In the genomic region with DNA sequence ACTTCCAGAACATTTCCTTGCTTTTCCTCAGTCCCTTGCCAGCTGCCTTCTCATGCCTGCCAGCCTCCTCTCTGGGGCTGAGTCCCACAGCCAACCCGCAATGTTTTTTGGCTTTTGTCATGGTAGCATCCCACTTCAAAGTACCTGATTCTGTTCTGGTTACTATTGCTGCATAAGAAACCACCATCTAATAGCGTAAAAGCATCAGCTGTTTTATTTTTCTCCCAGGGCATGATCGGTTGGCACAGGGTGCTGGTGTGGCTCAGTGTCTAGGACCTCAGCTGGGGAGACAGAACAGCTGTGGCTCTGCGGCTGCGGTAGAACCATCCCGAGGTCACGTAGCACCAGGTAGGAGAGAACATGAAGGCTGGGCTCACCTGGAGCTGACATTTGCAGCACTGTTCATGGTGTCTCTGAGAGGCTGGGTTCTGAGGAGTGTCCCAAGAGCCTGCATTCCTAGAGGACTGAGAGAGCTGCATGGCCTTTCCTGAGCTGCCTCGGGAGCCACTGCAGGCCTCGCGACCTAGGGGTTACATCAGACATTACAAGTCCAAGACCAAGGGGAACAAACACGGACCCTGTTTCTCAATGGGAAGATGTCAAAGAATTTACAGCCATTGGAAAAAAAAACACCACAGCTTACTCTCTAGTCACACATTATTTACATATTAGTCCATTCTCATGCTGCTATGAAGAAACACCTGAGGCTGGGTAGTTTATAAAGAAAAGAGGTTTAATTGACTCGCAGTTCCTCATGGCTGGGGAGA, we compare ENCODE assay signal across 21 cellular contexts. TPM values are rescaled to one million over a fixed set of nuclear protein-coding genes. Genes with fewer than 3 reads are reported as not detected.
A peak's percentile ranks its signal among the peaks of the same experiment; 100 is the strongest.
DNase-seq lines count a peak whose midpoint lies in the region; ATAC-seq, FAIRE-seq and TF ChIP-seq lines count a peak whose summit lies in the region.
"Had no signal": no experiment of that assay in that cellular context is flagged by ENCODE, and none has a peak within 500 bp of the region (broad histone marks: within the 10 kb centered on the region; RNA-seq: fewer than 3 reads in every experiment).

No MANE protein-coding gene starts in this region.

- no peak for FAIRE-seq in kidney (lab: Jason Lieb, UNC)
- FAIRE-seq: endometrium, G401.6 had no signal

- CTCF ChIA-PET in activated CD8-positive, alpha-beta T cell treated with anti-CD3 and anti-CD28 coated beads, Interleukin-2, amount 10 ng/mL, durations not matched to agents 7 days and 5 days (lab: Charles Lee) = interaction anchor here (1.0 kb wide), 1 partner anchor 342 kb away, joined by 3 read pairs; a partner anchor contains a TSS

- H3K4me1 ChIP-seq in kidney (ENCODE audit: control insufficient read depth in 1 of 2, insufficient read depth in 1 of 2, low read depth in 1 of 2, low read length in 2 of 2) (no peaks in the 10 kb centered on the region), upper lobe of left lung (peaks cover 0 to 5% (median under 1%) of the 10 kb centered on the region in 4 donors)
- H3K4me1 ChIP-seq: parathyroid adenoma had no signal

- ATAC-seq in activated CD8-positive, alpha-beta T cell treated with anti-CD3 and anti-CD28 coated beads, Interleukin-2, amount 10 ng/mL, durations not matched to agents 7 days and 5 days = peak; percentile 44
- ATAC-seq in upper lobe of left lung (ENCODE audit: low FRiP score in 2 of 2) (no peak), HG03135 (IDR thresholded peaks at IDR 0.05; ENCODE audit: unreplicated experiment) (no peak)
- ATAC-seq: heart right ventricle had no signal

- no peak for TF ChIP-seq EP300 in upper lobe of left lung (IDR thresholded peaks at IDR 0.05)

- H3K9me3 Mint-ChIP-seq in CD14-positive monocyte = peaks cover 12 to 26% (median 25%) of the 10 kb centered on the region in 7 donors
- peaks cover 12% of the 10 kb centered on the region for H3K9me3 Mint-ChIP-seq in activated CD8-positive, alpha-beta T cell treated with anti-CD3 and anti-CD28 coated beads, Interleukin-2, amount 10 ng/mL, durations not matched to agents 7 days and 5 days (ENCODE audit: insufficient read depth)

- peaks cover 3 to 12% of the 10 kb centered on the region in 2 donors for H3K36me3 Mint-ChIP-seq in CD14-positive monocyte
- H3K36me3 Mint-ChIP-seq in activated CD8-positive, alpha-beta T cell treated with anti-CD3 and anti-CD28 coated beads, Interleukin-2, amount 10 ng/mL, durations not matched to agents 7 days and 5 days (ENCODE audit: low read depth) = peaks cover 11% of the 10 kb centered on the region

- H3K9me3 ChIP-seq in kidney (ENCODE audit: control insufficient read depth in 1 of 2, low read length in 2 of 2) (peaks cover 0 to 17% of the 10 kb centered on the region in 2 donors), upper lobe of left lung (peaks cover 3 to 17% (median 16%) of the 10 kb centered on the region in 4 donors)

- H3K27ac ChIP-seq in kidney (ENCODE audit: low read depth in 2 of 2, low read length in 2 of 2) (no peak overlapping the region), upper lobe of left lung (no peak overlapping the region)
- H3K27ac ChIP-seq: lower lobe of right lung, parathyroid adenoma, PC-9 had no signal

- intact Hi-C loops in CD14-positive monocyte (cut with micrococcal nuclease) = no loop called here
- intact Hi-C loops in kidney (cut with DNase I) = no loop called here

- POLR2A ChIA-PET in activated CD8-positive, alpha-beta T cell treated with anti-CD3 and anti-CD28 coated beads, Interleukin-2, amount 10 ng/mL, durations not matched to agents 7 days and 5 days (lab: Charles Lee) = interaction anchor here (0.6 to 0.9 kb wide), 3 partner anchors 8 to 21 kb away, joined by 4 read pairs; a partner anchor contains a TSS

- H3K27me3 Mint-ChIP-seq in CD14-positive monocyte (ENCODE audit: low read depth in 3 of 3) = peaks cover 0 to 4% (median 2%) of the 10 kb centered on the region in 3 donors
- H3K27me3 Mint-ChIP-seq in activated CD8-positive, alpha-beta T cell treated with anti-CD3 and anti-CD28 coated beads, Interleukin-2, amount 10 ng/mL, durations not matched to agents 7 days and 5 days (ENCODE audit: low read depth) = no peaks in the 10 kb centered on the region

- no peak overlapping the region for H3K9ac ChIP-seq in kidney (ENCODE audit: low read length in 2 of 2)
- H3K9ac ChIP-seq: parathyroid adenoma had no signal

- TF ChIP-seq CTCF in CD14-positive monocyte (IDR thresholded peaks at IDR 0.05) (no peak), kidney (IDR thresholded peaks at IDR 0.05; ENCODE audit: borderline replicate concordance, extremely low read depth, insufficient read depth) (no peak), upper lobe of left lung (IDR thresholded peaks at IDR 0.05) (no peak)

- no peaks in the 10 kb centered on the region for H3K36me3 ChIP-seq in kidney (ENCODE audit: control insufficient read depth in 1 of 2, insufficient read depth in 2 of 2, low read length in 2 of 2)
- no peaks in the 10 kb centered on the region for H3K36me3 ChIP-seq in upper lobe of left lung
- H3K36me3 ChIP-seq: heart right ventricle, lower lobe of right lung had no signal

- TF ChIP-seq POLR2A in upper lobe of left lung (IDR thresholded peaks at IDR 0.05) = no peak

- no peak overlapping the region for H3K4me3 Mint-ChIP-seq in CD14-positive monocyte
- H3K4me3 Mint-ChIP-seq in activated CD8-positive, alpha-beta T cell treated with anti-CD3 and anti-CD28 coated beads, Interleukin-2, amount 10 ng/mL, durations not matched to agents 7 days and 5 days = no peak overlapping the region
- H3K4me3 Mint-ChIP-seq: B cell had no signal

- DNase-seq in SIG-M5 treated with dmso at 0.1 percent for 504 hours (lab: John Stamatoyannopoulos, UW; ENCODE audit: unreplicated experiment) (peak; percentile 48), SIG-M5 (lab: John Stamatoyannopoulos, UW) (no peak), CD14-positive monocyte (ENCODE audit: low spot score) (no peak), kidney (peak; percentile 27), retina (no peak), upper lobe of left lung (no peak)
- DNase-seq in activated CD8-positive, alpha-beta T cell treated with anti-CD3 and anti-CD28 coated beads, Interleukin-2, amount 10 ng/mL, durations not matched to agents 7 days and 5 days = peak; percentile 38
- DNase-seq: 8988T; activated CD4-positive, CD25-positive, alpha-beta regulatory T cell treated with anti-CD3 and anti-CD28 coated beads, Interleukin-2, amount 50 U/mL, for 72 hours; aorta; heart right ventricle; lower lobe of right lung; NCI-H1436 treated with DMSO at 0.1 percent for 48 hours; NCI-H2171 treated with DMSO at 0.1 percent for 48 hours; PC-9; T1000 had no signal

- peak overlapping the region; percentile 6 to 92 (median 88) for H3K27ac Mint-ChIP-seq in CD14-positive monocyte
- peak overlapping the region; percentile 21 for H3K27ac Mint-ChIP-seq in activated CD8-positive, alpha-beta T cell treated with anti-CD3 and anti-CD28 coated beads, Interleukin-2, amount 10 ng/mL, durations not matched to agents 7 days and 5 days
- H3K27ac Mint-ChIP-seq: B cell had no signal

- H3K4me1 Mint-ChIP-seq in CD14-positive monocyte = peaks cover 31% of the 10 kb centered on the region
- peaks cover 57% of the 10 kb centered on the region for H3K4me1 Mint-ChIP-seq in activated CD8-positive, alpha-beta T cell treated with anti-CD3 and anti-CD28 coated beads, Interleukin-2, amount 10 ng/mL, durations not matched to agents 7 days and 5 days (ENCODE audit: low read depth)

- H3K4me3 ChIP-seq in kidney (ENCODE audit: low read length in 2 of 2) (no peak overlapping the region), upper lobe of left lung (no peak overlapping the region)
- H3K4me3 ChIP-seq: heart right ventricle, lower lobe of right lung, PC-9 had no signal

- WGBS in upper lobe of left lung, 2 donors = 85 to 89% methylated on average over 10 to 12 of the region's 12 CpGs

- H3K27me3 ChIP-seq in upper lobe of left lung = no peaks in the 10 kb centered on the region
- H3K27me3 ChIP-seq: heart right ventricle had no signal

RNA-seq across cellular contexts. Expression of a gene that starts 8.8 kb away (rescaled TPM):
- 10 to 100 TPM; 71.5 to 77.2 TPM for polyA plus RNA-seq in CD14-positive monocyte
- 100 to 1,000 TPM; 110 to 117 TPM for total RNA-seq in activated CD8-positive, alpha-beta T cell treated with anti-CD3 and anti-CD28 coated beads, Interleukin-2, amount 10 ng/mL, durations not matched to agents 7 days and 5 days
- 100 TPM for total RNA-seq in kidney
- 82.6 TPM for polyA plus RNA-seq in kidney (ENCODE audit: insufficient read depth, low read depth, low replicate concordance)
- 100 to 1,000 TPM in 5 of 6 donors, 10 to 100 TPM in 1; 91.6 to 152 (median 115) TPM for total RNA-seq in upper lobe of left lung

RNA-seq across cellular contexts. Expression of a gene that starts 21.8 kb away (rescaled TPM):
- 1 to 10 TPM in 1 of 2 donors, under 1 TPM in 1; 0.67 to 1.4 TPM for polyA plus RNA-seq in CD14-positive monocyte
- 1 to 10 TPM; 8.5 to 9.5 TPM for total RNA-seq in activated CD8-positive, alpha-beta T cell treated with anti-CD3 and anti-CD28 coated beads, Interleukin-2, amount 10 ng/mL, durations not matched to agents 7 days and 5 days
- total RNA-seq in kidney = 6.9 TPM
- polyA plus RNA-seq in kidney (ENCODE audit: insufficient read depth, low read depth, low replicate concordance) = 2.6 TPM
- total RNA-seq in upper lobe of left lung = 1 to 10 TPM in 4 of 6 donors, not detected in 2; 1.8 to 4.5 (median 2.7) TPM
- total RNA-seq: B cell, PC-9 had no signal

Comparison
In these comparisons a context has a peak if more than half of its experiments do, and no peak if none do; other contexts are left out.
1. DNase-seq: peak in SIG-M5 treated with dmso at 0.1 percent for 504 hours (single experiment), activated CD8-positive, alpha-beta T cell treated with anti-CD3 and anti-CD28 coated beads, Interleukin-2, amount 10 ng/mL, durations not matched to agents 7 days and 5 days (single experiment) and kidney (single experiment); none in SIG-M5 (single experiment), CD14-positive monocyte (single experiment), retina (single experiment) and upper lobe of left lung (0 of 2).